Comparison of ENCODE assay signal across 20 cellular contexts in genomic region chr14:104893435-104894207, GRCh38. TPM values are rescaled to one million over a fixed set of nuclear protein-coding genes. Genes with fewer than 3 reads are reported as not detected.
DNase-seq lines count a peak whose midpoint lies in the region; ATAC-seq and TF ChIP-seq lines count a peak whose summit lies in the region.
"Had no signal": no experiment of that assay in that cellular context is flagged by ENCODE, and none has a peak within 500 bp of the region (broad histone marks: within the 10 kb centered on the region; RNA-seq: fewer than 3 reads in every experiment).

No MANE protein-coding gene starts in this region.

- H3K36me3 ChIP-seq in OCI-LY7 (ENCODE audit: insufficient read depth, low read length) (no peaks in the 10 kb centered on the region), stomach (peaks cover 0 to 24% (median 17%) of the 10 kb centered on the region in 4 donors)
- H3K36me3 ChIP-seq: HAP-1 had no signal

- H3K27me3 ChIP-seq in stomach: no peaks in the 10 kb centered on the region

- H3K79me2 ChIP-seq in OCI-LY7 (ENCODE audit: insufficient read depth, low read depth, low read length): no peaks in the 10 kb centered on the region

- H3K9me3 ChIP-seq in OCI-LY7 (ENCODE audit: low read length): no peaks in the 10 kb centered on the region
- no peaks in the 10 kb centered on the region for H3K9me3 ChIP-seq in stomach
- H3K9me3 ChIP-seq: Caco-2, HAP-1 had no signal

- CTCF ChIA-PET in OCI-LY7 (lab: Charles Lee; ENCODE audit: unreplicated experiment): no interaction called here

- no peak overlapping the region for H3K4me3 ChIP-seq in OCI-LY7 (ENCODE audit: low read depth, low read length, poor library complexity, severe bottlenecking)
- H3K4me3 ChIP-seq in stomach: no peak overlapping the region
- H3K4me3 ChIP-seq: HAP-1, lung had no signal

- TF ChIP-seq POLR2A in stomach (IDR thresholded peaks at IDR 0.05): no peak

- no peak for TF ChIP-seq EP300 in stomach (IDR thresholded peaks at IDR 0.05)

- H3K9me2 ChIP-seq in OCI-LY7 (ENCODE audit: insufficient read depth, low read length): no peaks in the 10 kb centered on the region

- 67 to 78% (median 71%) methylated on average over 34 to 39 of the region's 39 CpGs for WGBS in stomach, 5 donors

- H2AFZ ChIP-seq in OCI-LY7 (ENCODE audit: low read length): no peak overlapping the region

- peak; percentile 59 for DNase-seq in activated effector memory CD4-positive, alpha-beta T cell treated with anti-CD3 and anti-CD28 coated beads, Interleukin-2, amount 50 U/mL, for 16 hours
- DNase-seq in activated effector memory CD4-positive, alpha-beta T cell treated with Interleukin-2 at 50 U/mL for 16 hours: no peak
- DNase-seq in OCI-LY7 (ENCODE audit: low spot score) (peak; percentile 47), islet precursor cell (peak; percentile 52), stomach (peak; percentile 25), NCI-H446 treated with DMSO at 0.1 percent for 48 hours (lab: John Stamatoyannopoulos, UW) (no peak)
- DNase-seq: activated T-cell treated with anti-CD3 and anti-CD28 coated beads, Interleukin-2, amount 50 U/mL, for 1 hour; cortex of kidney; hypothalamus; NCI-H2107; OCI-M1; stimulated activated CD4-positive, alpha-beta T cell treated with anti-CD3 and anti-CD28 coated beads, Interleukin-12 subunit alpha, Interleukin-12 subunit beta, amount 100 ng/mL, for 4 hours; substantia nigra; SW 1271 had no signal

- H4K20me1 ChIP-seq in OCI-LY7 (ENCODE audit: insufficient read depth, low read length): no peaks in the 10 kb centered on the region

- BruUV-seq in OCI-LY7 (replicated peaks; lab: Mats Ljungman, UMichigan): no TSS peak

- ATAC-seq in HG03108 (IDR thresholded peaks at IDR 0.05; ENCODE audit: unreplicated experiment): no peak
- ATAC-seq in HG02763 (IDR thresholded peaks at IDR 0.05; ENCODE audit: unreplicated experiment): no peak

- no peak overlapping the region for H3K4me2 ChIP-seq in OCI-LY7 (ENCODE audit: low read length)

- POLR2A ChIA-PET in OCI-LY7 (lab: Charles Lee): no interaction called here

- no peaks in the 10 kb centered on the region for H3K4me1 ChIP-seq in OCI-LY7 (ENCODE audit: insufficient read depth, low read length, poor library complexity, severe bottlenecking)
- peaks cover 22 to 31% (median 28%) of the 10 kb centered on the region in 4 donors for H3K4me1 ChIP-seq in stomach
- H3K4me1 ChIP-seq: Caco-2, HAP-1 had no signal

- H3K27ac ChIP-seq in OCI-LY7 (ENCODE audit: low read depth, low read length, poor library complexity, severe bottlenecking) (no peak overlapping the region), stomach (no peak overlapping the region)

- intact Hi-C loops in OCI-LY7 (cut with micrococcal nuclease; ENCODE audit: unreplicated experiment): no loop called here
- intact Hi-C loops in stomach (cut with DNase I; ENCODE audit: low total_unique reads): loop anchor here (10.0 kb wide), 1 partner anchor 151 kb away; no protein-coding TSS in a partner anchor

- TF ChIP-seq CTCF in OCI-LY7 (conservative IDR thresholded peaks at IDR 0.05; ENCODE audit: low read length) (no peak), stomach (IDR thresholded peaks at IDR 0.05) (no peak)

RNA-seq across cellular contexts. Expression of gene CEP170B, which starts 28.6 kb away (rescaled TPM):
- 0.16 TPM in 1 of 2 replicates, not detected in the other for total RNA-seq in OCI-LY7 (2014; rRNA removed; shearing (Covaris generic))
- total RNA-seq in OCI-LY7 (2022) (0.09 and 0.10 TPM in 2 replicates), stomach (100 to 1,000 TPM in 1 of 5 donors, 10 to 100 TPM in 4; 12.7 to 483 (median 46.1) TPM)
- 10 to 100 TPM in 2 of 3 donors, 1 to 10 TPM in 1; 9.6 to 15.4 (median 13.2) TPM for polyA plus RNA-seq in stomach

RNA-seq across cellular contexts. Expression of gene PLD4, which starts 31.1 kb away (rescaled TPM):
- total RNA-seq in OCI-LY7 (2014; rRNA removed; shearing (Covaris generic)): 0.66 TPM in 1 of 2 replicates, not detected in the other
- total RNA-seq in OCI-LY7 (2022): 3.7 and 5.1 TPM in 2 replicates
- 1 to 10 TPM in 1 of 5 donors, under 1 TPM in 1, not detected in 3; 0.14 to 2.6 TPM for total RNA-seq in stomach
- polyA plus RNA-seq in stomach: 1 to 10 TPM in 1 of 3 donors, under 1 TPM in 1, not detected in 1; 0.70 to 1.7 TPM
- total RNA-seq: Caco-2, M059J had no signal

Comparison
In these comparisons a context has a peak if more than half of its experiments do, and no peak if none do; other contexts are left out.
1. DNase-seq: peak in activated effector memory CD4-positive, alpha-beta T cell treated with anti-CD3 and anti-CD28 coated beads, Interleukin-2, amount 50 U/mL, for 16 hours (single experiment), OCI-LY7 (single experiment), islet precursor cell (single experiment) and stomach (single experiment); none in activated effector memory CD4-positive, alpha-beta T cell treated with Interleukin-2 at 50 U/mL for 16 hours (single experiment) and NCI-H446 treated with DMSO at 0.1 percent for 48 hours (single experiment).
2. RNA of gene CEP170B, which starts 28.6 kb away (total RNA-seq): 12.7 to 483 TPM in stomach; 0.09 to 0.16 TPM in OCI-LY7; every median in the first group is over 10 times any median in the second.